ENCODE assay signal across 8 cellular contexts in genomic region chr22:46053563-46054090, GRCh38.
DNase-seq lines count a peak whose midpoint lies in the region; ATAC-seq and TF ChIP-seq lines count a peak whose summit lies in the region.

No MANE protein-coding gene starts in this region.

- DNase-seq in NCI-H2196 (lab: John Stamatoyannopoulos, UW; ENCODE audit: unreplicated experiment) (peak; percentile 86), NCI-H2196 treated with DMSO at 0.1 percent for 48 hours (lab: John Stamatoyannopoulos, UW; ENCODE audit: unreplicated experiment) (no peak), RWPE2 (ENCODE audit: low spot score) (peak; percentile 77), adipocyte (ENCODE audit: low read depth) (peak; percentile 84), heart right ventricle (peak; percentile 80 to 85), sciatic nerve (ENCODE audit: low spot score) (peak; percentile 88)

- peak; percentile 47 for ATAC-seq in RWPE2 (ENCODE audit: low read depth)
- ATAC-seq in heart right ventricle: peak; percentile 71 to 91 (median 76)
- peak; percentile 47 for ATAC-seq in sciatic nerve
- ATAC-seq in GM18498 (IDR thresholded peaks at IDR 0.05; ENCODE audit: unreplicated experiment): no peak
- ATAC-seq in GM18519 (IDR thresholded peaks at IDR 0.05; ENCODE audit: low FRiP score, unreplicated experiment): no peak

- H3K9ac ChIP-seq in adipocyte (ENCODE audit: low read length): peak overlapping the region; percentile 97

- intact Hi-C loops in heart right ventricle (cut with DNase I) (loop anchor here in 1 of 10 donors (2.0 kb wide), 1 partner anchor 15 kb away; no protein-coding TSS in a partner anchor), sciatic nerve (cut with DNase I) (no loop called here)

- H3K4me1 ChIP-seq in RWPE2 (ENCODE audit: insufficient read depth, poor library complexity, severe bottlenecking) (peaks cover 55% of the 10 kb centered on the region), adipocyte (ENCODE audit: control insufficient read depth, insufficient read depth, low read length) (peaks cover 69% of the 10 kb centered on the region), heart right ventricle (peaks cover 28 to 90% (median 76%) of the 10 kb centered on the region in 9 donors)

- H3K36me3 ChIP-seq in RWPE2 (ENCODE audit: low read depth): peaks cover 18% of the 10 kb centered on the region
- H3K36me3 ChIP-seq in adipocyte (ENCODE audit: control insufficient read depth, insufficient read depth, low read length, severe bottlenecking): no peaks in the 10 kb centered on the region
- H3K36me3 ChIP-seq in heart right ventricle: peaks cover 0 to 11% (median 0%) of the 10 kb centered on the region in 9 donors

- TF ChIP-seq CTCF in RWPE2 (IDR thresholded peaks at IDR 0.05; ENCODE audit: poor library complexity, severe bottlenecking) (no peak), heart right ventricle (IDR thresholded peaks at IDR 0.05) (no peak)

- no peaks in the 10 kb centered on the region for H3K27me3 ChIP-seq in RWPE2 (ENCODE audit: insufficient read depth, poor library complexity, severe bottlenecking)
- H3K27me3 ChIP-seq in adipocyte (replicated peaks; ENCODE audit: control insufficient read depth, insufficient read depth, low read length): no peaks in the 10 kb centered on the region
- H3K27me3 ChIP-seq in heart right ventricle: no peaks in the 10 kb centered on the region

- H3K4me3 ChIP-seq in RWPE2 (ENCODE audit: severe bottlenecking) (peak overlapping the region; percentile 50), adipocyte (ENCODE audit: low read length) (peak overlapping the region; percentile 83), heart right ventricle (peak overlapping the region; percentile 68 to 87 (median 78))

- H3K27ac ChIP-seq in RWPE2 (ENCODE audit: poor library complexity, severe bottlenecking): peak overlapping the region; percentile 96
- H3K27ac ChIP-seq in heart right ventricle: peak overlapping the region; percentile 98 to 100 (median 100)

- 1 to 5% methylated on average over 35 to 37 of the region's 37 CpGs for WGBS in heart right ventricle, 2 donors

- no peaks in the 10 kb centered on the region for H3K9me3 ChIP-seq in RWPE2 (ENCODE audit: severe bottlenecking)
- H3K9me3 ChIP-seq in adipocyte (ENCODE audit: control insufficient read depth, low read length): no peaks in the 10 kb centered on the region
- no peaks in the 10 kb centered on the region for H3K9me3 ChIP-seq in heart right ventricle

Comparison
In these comparisons a context has a peak if more than half of its experiments do, and no peak if none do; other contexts are left out.
1. ATAC-seq: peak in RWPE2 (single experiment), heart right ventricle (8 of 8) and sciatic nerve (single experiment); none in GM18498 (single experiment) and GM18519 (single experiment).
2. Peak in every context shown above with its lines, with median percentiles within 50 percentile points of each other: H3K4me3 ChIP-seq.